Comparison of ENCODE assay signal across 20 cellular contexts in genomic region chr3:37028329-37028728, GRCh38. TPM values are rescaled to one million over a fixed set of nuclear protein-coding genes. Genes with fewer than 3 reads are reported as not detected.
DNase-seq lines count a peak whose midpoint lies in the region; ATAC-seq and TF ChIP-seq lines count a peak whose summit lies in the region.
"Had no signal": no experiment of that assay in that cellular context is flagged by ENCODE, and none has a peak within 500 bp of the region (broad histone marks: within the 10 kb centered on the region; RNA-seq: fewer than 3 reads in every experiment).

No MANE protein-coding gene starts in this region.

- peaks cover 6% of the 10 kb centered on the region for H3K4me1 ChIP-seq in upper lobe of right lung

- ATAC-seq in left lobe of liver = peak; percentile 52
- ATAC-seq in upper lobe of right lung = no peak
- ATAC-seq in GM18867 (IDR thresholded peaks at IDR 0.05; ENCODE audit: unreplicated experiment) = no peak
- ATAC-seq: activated CD8-positive, alpha-beta T cell treated with anti-CD3 and anti-CD28 coated beads for 36 hours; naive thymus-derived CD8-positive, alpha-beta T cell; T-cell had no signal

- no peak for TF ChIP-seq POLR2A in erythroblast (IDR thresholded peaks at IDR 0.05; ENCODE audit: low read length)

- DNase-seq in DMS79 treated with DMSO at 0.1 percent for 48 hours (lab: John Stamatoyannopoulos, UW) (peak; percentile 75), RPMI8226 (peak; percentile 72), erythroblast (lab: John Stamatoyannopoulos, UW) (peak; percentile 95 to 98), left lobe of liver (ENCODE audit: low spot score) (peak; percentile 55), upper lobe of right lung (no peak), NCI-H2029 treated with DMSO at 0.1 percent for 48 hours (lab: John Stamatoyannopoulos, UW) (no peak), COR-L47 (lab: John Stamatoyannopoulos, UW) (no peak)
- DNase-seq: activated CD8-positive, alpha-beta T cell treated with anti-CD3 and anti-CD28 coated beads for 36 hours; activated T-cell treated with anti-CD3 and anti-CD28 coated beads, Interleukin-2, amount 50 U/mL, for 24 hours; brain microvascular endothelial cell; GDM1; islet precursor cell; mesenchymal stem cell; naive thymus-derived CD8-positive, alpha-beta T cell; NCI-H1092 treated with DMSO at 0.1 percent for 48 hours; T-cell had no signal

- peaks cover 78% of the 10 kb centered on the region for H3K36me3 ChIP-seq in upper lobe of right lung

- H3K27ac ChIP-seq in upper lobe of right lung = no peak overlapping the region
- H3K27ac ChIP-seq: brain microvascular endothelial cell, RWPE1, skin epidermis had no signal

- H3K27me3 ChIP-seq in upper lobe of right lung = no peaks in the 10 kb centered on the region
- H3K27me3 ChIP-seq: brain microvascular endothelial cell, esophagus muscularis mucosa had no signal

- no peaks in the 10 kb centered on the region for H3K9me3 ChIP-seq in upper lobe of right lung
- H3K9me3 ChIP-seq: esophagus muscularis mucosa had no signal

- intact Hi-C loops in upper lobe of right lung (cut with DNase I) = no loop called here

- no peak for TF ChIP-seq CTCF in upper lobe of right lung (IDR thresholded peaks at IDR 0.05)

- H3K4me3 ChIP-seq in upper lobe of right lung = no peak overlapping the region
- H3K4me3 ChIP-seq: esophagus muscularis mucosa, skin epidermis had no signal

RNA-seq across cellular contexts. Expression of gene MLH1, which starts 35.0 kb away (rescaled TPM):
- 13.9 TPM for total RNA-seq in left lobe of liver
- 31.3 TPM for total RNA-seq in upper lobe of right lung

RNA-seq across cellular contexts. Expression of gene EPM2AIP1, which starts 35.4 kb away (rescaled TPM):
- total RNA-seq in left lobe of liver (7.4 TPM), upper lobe of right lung (20.1 TPM)

Comparison
In these comparisons a context has a peak if more than half of its experiments do, and no peak if none do; other contexts are left out.
1. DNase-seq: peak in DMS79 treated with DMSO at 0.1 percent for 48 hours (single experiment), RPMI8226 (single experiment), erythroblast (2 of 2) and left lobe of liver (single experiment); none in upper lobe of right lung (single experiment), NCI-H2029 treated with DMSO at 0.1 percent for 48 hours (single experiment) and COR-L47 (single experiment).